17 cellular contexts compared by ENCODE assay signal in the genomic region with DNA sequence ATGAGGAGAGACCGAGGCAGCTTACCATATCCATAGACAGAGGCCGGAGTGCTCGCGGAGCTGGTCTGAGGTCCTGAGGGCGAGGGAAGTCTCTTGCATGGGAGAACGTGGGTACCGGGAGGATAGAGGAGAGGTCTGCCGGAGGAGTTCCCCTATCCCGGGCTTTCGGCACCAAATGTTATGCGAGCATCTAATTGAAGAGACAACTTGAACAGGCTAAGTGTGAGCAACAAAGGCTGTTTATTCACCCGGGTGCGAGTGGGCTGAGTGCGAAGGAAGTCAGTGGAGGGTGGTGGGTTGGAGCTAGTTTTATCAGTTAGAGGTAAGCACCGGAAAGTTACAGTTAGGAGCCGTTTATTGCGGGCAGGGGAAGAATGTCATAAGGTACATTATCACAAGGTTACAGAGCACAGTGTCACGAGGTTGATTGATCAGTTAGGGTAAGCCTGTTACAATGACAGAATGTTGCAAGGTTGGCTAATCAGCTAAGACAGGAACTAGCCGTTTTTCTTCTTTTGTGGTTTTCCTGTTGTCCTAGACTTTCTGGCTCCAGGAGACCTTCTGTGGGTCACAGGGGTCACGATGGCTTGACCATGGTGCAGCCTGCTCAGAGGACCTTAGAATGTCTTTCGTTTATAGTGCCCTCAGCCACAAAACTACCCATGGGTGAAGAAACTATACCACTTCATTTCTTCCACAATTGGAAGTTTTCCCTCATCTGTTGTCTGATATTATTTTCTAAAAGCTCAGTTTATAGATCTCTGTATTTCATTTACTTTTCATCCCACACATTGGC.
DNase-seq lines count a peak whose midpoint lies in the region; TF ChIP-seq lines count a peak whose summit lies in the region.
"Had no signal": no experiment of that assay in that cellular context is flagged by ENCODE, and none has a peak within 500 bp of the region (broad histone marks: within the 10 kb centered on the region; RNA-seq: fewer than 3 reads in every experiment).

No MANE protein-coding gene starts in this region.

- H3K36me3 ChIP-seq in DOHH2 (ENCODE audit: control insufficient read depth, low read length) (no peaks in the 10 kb centered on the region), OCI-LY1 (ENCODE audit: insufficient read depth, low read length) (no peaks in the 10 kb centered on the region), uterus (no peaks in the 10 kb centered on the region)
- H3K36me3 ChIP-seq: prostate gland had no signal

- H3K9ac ChIP-seq in OCI-LY1 (ENCODE audit: low read length) = no peak overlapping the region

- peak; percentile 6 for DNase-seq in HT1080 (ENCODE audit: low read depth)
- peak; percentile 6 for DNase-seq in glomerular visceral epithelial cell (ENCODE audit: extremely low spot score)
- DNase-seq in lower leg skin (ENCODE audit: low spot score in 2 of 2) = no peak
- no peak for DNase-seq in DMS79 treated with DMSO at 0.1 percent for 48 hours (lab: John Stamatoyannopoulos, UW)
- DNase-seq in uterus = no peak
- DNase-seq in SHP77 (lab: John Stamatoyannopoulos, UW) = no peak
- DNase-seq: activated CD8-positive, alpha-beta memory T cell treated with anti-CD3 and anti-CD28 coated beads, Interleukin-2, amount 10 ng/mL, durations not matched to agents 7 days and 5 days; activated naive CD4-positive, alpha-beta T cell; DMS153; H7; NCI-H187 treated with DMSO at 0.1 percent for 48 hours; NCI-H510A had no signal

- H3K4me3 ChIP-seq in DOHH2 (ENCODE audit: low read length) (peak overlapping the region; percentile 11; the same call in 1 of the 2 replicates), OCI-LY1 (ENCODE audit: low read depth, low read length, poor library complexity, severe bottlenecking) (no peak overlapping the region), lower leg skin (ENCODE audit: low read depth, poor library complexity, severe bottlenecking) (no peak overlapping the region), uterus (no peak overlapping the region)
- H3K4me3 ChIP-seq: coronary artery, prostate gland had no signal

- H3K79me2 ChIP-seq in DOHH2 (ENCODE audit: control insufficient read depth, low read length) (no peaks in the 10 kb centered on the region), OCI-LY1 (ENCODE audit: insufficient read depth, low read length) (no peaks in the 10 kb centered on the region)

- H3F3A ChIP-seq in DOHH2 (ENCODE audit: control insufficient read depth, insufficient read depth) (peaks cover 4% of the 10 kb centered on the region; the same call in 1 of the 2 replicates), OCI-LY1 (ENCODE audit: insufficient read depth, low read length) (no peaks in the 10 kb centered on the region)

- H3K27ac ChIP-seq in DOHH2 (ENCODE audit: low read depth, low read length) = peak overlapping the region; percentile 60
- H3K27ac ChIP-seq in OCI-LY1 (ENCODE audit: low read depth, low read length, poor library complexity, severe bottlenecking) = peak overlapping the region; percentile 75
- no peak overlapping the region for H3K27ac ChIP-seq in uterus
- H3K27ac ChIP-seq: coronary artery, epithelial cell of prostate, prostate gland had no signal

- H3K9me2 ChIP-seq in DOHH2 (replicated peaks; ENCODE audit: control insufficient read depth, low read length) (no peaks in the 10 kb centered on the region), OCI-LY1 (ENCODE audit: low read depth, low read length) (no peaks in the 10 kb centered on the region; the same call in 1 of the 2 replicates)

- H3K9me3 ChIP-seq in DOHH2 (ENCODE audit: control insufficient read depth, insufficient read depth, low read length) (peaks cover 16% of the 10 kb centered on the region), OCI-LY1 (ENCODE audit: low read length) (no peaks in the 10 kb centered on the region), uterus (no peaks in the 10 kb centered on the region)
- H3K9me3 ChIP-seq: prostate gland had no signal

- WGBS in lower leg skin, 2 donors = 78 to 82% methylated on average over 21 of the region's 21 CpGs

- H3K4me2 ChIP-seq in DOHH2 (ENCODE audit: low read length) (peak overlapping the region; percentile 33; the same call in 1 of the 2 replicates), OCI-LY1 (ENCODE audit: low read length) (peak overlapping the region; percentile 19)

- intact Hi-C loops in lower leg skin (cut with DNase I; ENCODE audit: low total_unique reads) = no loop called here
- intact Hi-C loops in uterus (cut with DNase I; ENCODE audit: low total_unique reads) = no loop called here

- TF ChIP-seq POLR2A in lower leg skin (IDR thresholded peaks at IDR 0.05) (no peak), uterus (IDR thresholded peaks at IDR 0.05) (no peak)

- no peak for TF ChIP-seq CTCF in DOHH2 (IDR thresholded peaks at IDR 0.05; ENCODE audit: low read depth, low read length, poor library complexity, severe bottlenecking)
- no peak for TF ChIP-seq CTCF in OCI-LY1 (IDR thresholded peaks at IDR 0.05; ENCODE audit: low read length)
- no peak for TF ChIP-seq CTCF in lower leg skin (IDR thresholded peaks at IDR 0.05)
- TF ChIP-seq CTCF in uterus (IDR thresholded peaks at IDR 0.05) = no peak

- H4K20me1 ChIP-seq in DOHH2 (ENCODE audit: control insufficient read depth, insufficient read depth, low read depth, low read length) = no peaks in the 10 kb centered on the region
- H4K20me1 ChIP-seq in OCI-LY1 (ENCODE audit: insufficient read depth, low read length) = no peaks in the 10 kb centered on the region

- H3K27me3 ChIP-seq in DOHH2 (ENCODE audit: control insufficient read depth, low read length) = no peaks in the 10 kb centered on the region
- no peaks in the 10 kb centered on the region for H3K27me3 ChIP-seq in OCI-LY1 (ENCODE audit: insufficient read depth, low read length)
- H3K27me3 ChIP-seq in uterus = no peaks in the 10 kb centered on the region

- H2AFZ ChIP-seq in OCI-LY1 (ENCODE audit: low read length) = no peak overlapping the region

- H3K4me1 ChIP-seq in DOHH2 (ENCODE audit: control insufficient read depth, low read length) (peaks cover 29% of the 10 kb centered on the region), OCI-LY1 (ENCODE audit: insufficient read depth, low read length, severe bottlenecking) (peaks cover 29% of the 10 kb centered on the region), uterus (no peaks in the 10 kb centered on the region)
- H3K4me1 ChIP-seq: prostate gland had no signal

Comparison
In these comparisons a context has a peak if more than half of its experiments do, and no peak if none do; other contexts are left out.
1. H3K27ac ChIP-seq: peak in DOHH2 (single experiment) and OCI-LY1 (single experiment); none in uterus (0 of 2).
2. DNase-seq: peak in HT1080 (single experiment) and glomerular visceral epithelial cell (single experiment); none in lower leg skin (0 of 2), DMS79 treated with DMSO at 0.1 percent for 48 hours (single experiment), uterus (0 of 2) and SHP77 (0 of 2).